ENCODE assay signal across 34 cellular contexts in genomic region chr9:102769307-102769706, GRCh38.
"Had no signal": no experiment of that assay in that cellular context is flagged by ENCODE, and none has a peak within 500 bp of the region (broad histone marks: within the 10 kb centered on the region; RNA-seq: fewer than 3 reads in every experiment).

No MANE protein-coding gene starts in this region.

- H3K4me3 ChIP-seq: MG63 had no signal

- H3K27me3 ChIP-seq: MG63 had no signal

- H3K36me3 ChIP-seq: MG63 had no signal

- H3K4me2 ChIP-seq: KMS-11 had no signal

- H3K9ac ChIP-seq: KMS-11 had no signal

- H3K9me3 ChIP-seq: MG63 had no signal

- DNase-seq: Karpas-422, Kasumi-1, MG63, MM.1S, MV-4-11, NCI-H1048, NCI-H1092, NCI-H1092 treated with DMSO at 0.1 percent for 48 hours, NCI-H1105, NCI-H1105 treated with DMSO at 0.1 percent for 48 hours, NCI-H1417, NCI-H1417 treated with DMSO at 0.1 percent for 48 hours, NCI-H1436, NCI-H1436 treated with DMSO at 0.1 percent for 48 hours, NCI-H146, NCI-H1694, NCI-H1694 treated with DMSO at 0.1 percent for 48 hours, NCI-H187, NCI-H187 treated with DMSO at 0.1 percent for 48 hours, NCI-H1930, NCI-H2029, NCI-H2029 treated with DMSO at 0.1 percent for 48 hours, NCI-H2081, NCI-H2081 treated with DMSO at 0.1 percent for 48 hours, NCI-H2107, NCI-H2171, NCI-H2171 treated with DMSO at 0.1 percent for 48 hours, NCI-H2227 treated with DMSO at 0.1 percent for 48 hours, NCI-H226, NCI-H345, NCI-H446, NCI-H446 treated with DMSO at 0.1 percent for 48 hours, NCI-H510A had no signal

- H3K27ac ChIP-seq: KMS-11 had no signal
